In the genomic region with DNA sequence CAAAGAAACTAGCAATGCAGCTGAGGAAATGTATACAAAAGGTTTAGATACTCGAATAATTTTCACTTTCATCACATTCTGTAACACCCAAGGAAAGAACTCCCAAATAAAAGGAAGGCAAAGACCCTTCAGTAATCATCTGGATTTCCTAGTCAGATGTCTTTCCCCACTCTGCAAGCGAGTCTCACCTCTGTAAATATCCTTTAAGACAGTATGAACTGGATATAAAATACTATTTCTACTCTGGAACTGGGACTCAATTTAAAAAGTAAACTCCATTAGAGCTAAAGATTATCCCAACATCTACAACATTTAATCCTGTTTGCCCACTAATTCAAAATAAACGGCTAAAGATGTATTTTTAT, we compare ENCODE assay signal across 8 cellular contexts. TPM values are rescaled to one million over a fixed set of nuclear protein-coding genes. Genes with fewer than 3 reads are reported as not detected.
DNase-seq lines count a peak whose midpoint lies in the region; ATAC-seq and TF ChIP-seq lines count a peak whose summit lies in the region.

No MANE protein-coding gene starts in this region.

- CTCF ChIA-PET in MCF 10A (lab: Yijun Ruan, JAX), result interaction anchor here (0.9 to 1.0 kb wide), 2 partner anchors 31 to 62 kb away, joined by 3 read pairs; no protein-coding TSS in a partner anchor
- CTCF ChIA-PET in naive thymus-derived CD4-positive, alpha-beta T cell (lab: Charles Lee), result interaction anchor here (0.7 to 2.2 kb wide), 5 partner anchors 8 to 643 kb away, joined by 3 to 14 read pairs (median 3); partner anchors contain the start of gene PRDM15

- intact Hi-C loops in MCF 10A (cut with micrococcal nuclease), result no loop called here
- intact Hi-C loops in naive thymus-derived CD4-positive, alpha-beta T cell (cut with micrococcal nuclease), result loop anchor here (1.0 to 2.0 kb wide), 8 partner anchors 26 to 182 kb away; partner anchors contain the start of gene PRDM15 (in 2 of the 2)

- H3K27ac Mint-ChIP-seq in MCF 10A (ENCODE audit: low read depth, unreplicated experiment), result peak overlapping the region; percentile 85
- peak overlapping the region; percentile 94 to 100 (median 99) for H3K27ac Mint-ChIP-seq in naive thymus-derived CD4-positive, alpha-beta T cell

- H3K27ac ChIP-seq in naive thymus-derived CD4-positive, alpha-beta T cell (ENCODE audit: low read depth, low read length), result peak overlapping the region; percentile 91

- TF ChIP-seq CTCF in AG10803 (conservative IDR thresholded peaks at IDR 0.05; ENCODE audit: low read length) (no peak), MCF 10A (IDR thresholded peaks at IDR 0.05; ENCODE audit: unreplicated experiment) (no peak)

- ATAC-seq in HG03025 (IDR thresholded peaks at IDR 0.05; ENCODE audit: low FRiP score, unreplicated experiment), result peak; percentile 10
- peak; percentile 15 for ATAC-seq in naive thymus-derived CD4-positive, alpha-beta T cell
- no peak for ATAC-seq in GM21619 (IDR thresholded peaks at IDR 0.05; ENCODE audit: unreplicated experiment)
- no peak for ATAC-seq in GM18498 (IDR thresholded peaks at IDR 0.05; ENCODE audit: unreplicated experiment)

- peak overlapping the region; percentile 70 for H3K4me3 Mint-ChIP-seq in MCF 10A (ENCODE audit: unreplicated experiment)
- peak overlapping the region; percentile 88 to 99 (median 95) for H3K4me3 Mint-ChIP-seq in naive thymus-derived CD4-positive, alpha-beta T cell

- H3K36me3 ChIP-seq in naive thymus-derived CD4-positive, alpha-beta T cell (ENCODE audit: control insufficient read depth in 2 of 3, insufficient read depth in 3 of 3, low read length in 3 of 3), result no peaks in the 10 kb centered on the region

- H3K36me3 Mint-ChIP-seq in MCF 10A (ENCODE audit: insufficient read depth, unreplicated experiment), result peaks cover 10% of the 10 kb centered on the region
- H3K36me3 Mint-ChIP-seq in naive thymus-derived CD4-positive, alpha-beta T cell, result peaks cover 0 to 5% (median 0%) of the 10 kb centered on the region in 5 donors

- H3K9me3 Mint-ChIP-seq in MCF 10A (ENCODE audit: unreplicated experiment), result no peaks in the 10 kb centered on the region
- H3K9me3 Mint-ChIP-seq in naive thymus-derived CD4-positive, alpha-beta T cell, result peaks cover 0 to 1% (median 0%) of the 10 kb centered on the region in 11 donors

- POLR2A ChIA-PET in MCF 10A (lab: Yijun Ruan, JAX), result interaction anchor here (0.7 kb wide), 1 partner anchor 187 kb away, joined by 4 read pairs; no protein-coding TSS in a partner anchor
- POLR2A ChIA-PET in naive thymus-derived CD4-positive, alpha-beta T cell (lab: Charles Lee), result interaction anchor here (0.5 to 3.9 kb wide), 9 partner anchors 9 to 1047 kb away, joined by 3 to 36 read pairs (median 5); partner anchors contain the start of gene PKNOX1

- H3K27me3 ChIP-seq in naive thymus-derived CD4-positive, alpha-beta T cell (ENCODE audit: control insufficient read depth in 2 of 2, insufficient read depth in 2 of 2, low read length in 2 of 2), result no peaks in the 10 kb centered on the region

- H3K9me3 ChIP-seq in naive thymus-derived CD4-positive, alpha-beta T cell (ENCODE audit: control insufficient read depth in 2 of 3, low read length in 3 of 3), result no peaks in the 10 kb centered on the region

- peaks cover 35% of the 10 kb centered on the region for H3K4me1 Mint-ChIP-seq in MCF 10A (ENCODE audit: insufficient read depth, unreplicated experiment)
- H3K4me1 Mint-ChIP-seq in naive thymus-derived CD4-positive, alpha-beta T cell, result peaks cover 43 to 66% (median 58%) of the 10 kb centered on the region in 7 donors

- peaks cover 12 to 37% of the 10 kb centered on the region in 2 donors for H3K4me1 ChIP-seq in naive thymus-derived CD4-positive, alpha-beta T cell (ENCODE audit: control insufficient read depth in 2 of 2, insufficient read depth in 2 of 2, low read length in 2 of 2)

- H3K4me3 ChIP-seq in AG10803 (ENCODE audit: low read length), result peak overlapping the region; percentile 55
- peak overlapping the region; percentile 78 for H3K4me3 ChIP-seq in naive thymus-derived CD4-positive, alpha-beta T cell (ENCODE audit: low read length)

- BruUV-seq in MCF 10A (replicated peaks; lab: Mats Ljungman, UMichigan), result no TSS peak

- DNase-seq in AG10803 (ENCODE audit: low read depth), result no peak
- DNase-seq in MCF 10A (ENCODE audit: unreplicated experiment), result no peak
- no peak for DNase-seq in naive thymus-derived CD4-positive, alpha-beta T cell
- DNase-seq in AG08395 (ENCODE audit: low spot score), result no peak
- no peak for DNase-seq in stimulated activated CD4-positive, alpha-beta T cell treated with anti-CD3 and anti-CD28 coated beads, Interleukin-4, amount 100 ng/mL, for 24 hours

- no peaks in the 10 kb centered on the region for H3K27me3 Mint-ChIP-seq in MCF 10A (ENCODE audit: insufficient read depth, unreplicated experiment)
- no peaks in the 10 kb centered on the region for H3K27me3 Mint-ChIP-seq in naive thymus-derived CD4-positive, alpha-beta T cell

RNA-seq across cellular contexts. Expression of gene C2CD2, which starts 27.0 kb away (rescaled TPM):
- total RNA-seq in MCF 10A (2022), result 25.0 and 25.1 TPM in 2 replicates
- 10 to 100 TPM in 4 of 5 experiments, 1 to 10 TPM in 1; 7.1 to 14.8 (median 14.0) TPM for total RNA-seq in naive thymus-derived CD4-positive, alpha-beta T cell
- 1 to 10 TPM; 2.8 to 4.9 TPM for polyA plus RNA-seq in naive thymus-derived CD4-positive, alpha-beta T cell

RNA-seq across cellular contexts. Expression of gene PRDM15, which starts 47.6 kb away (rescaled TPM):
- total RNA-seq in MCF 10A (2022), result 5.2 and 5.7 TPM in 2 replicates
- 10 to 100 TPM in 4 of 5 experiments, 1 to 10 TPM in 1; 10.0 to 20.1 (median 15.9) TPM for total RNA-seq in naive thymus-derived CD4-positive, alpha-beta T cell
- polyA plus RNA-seq in naive thymus-derived CD4-positive, alpha-beta T cell, result 1 to 10 TPM; 1.3 to 2.0 TPM

Comparison
In these comparisons a context has a peak if more than half of its experiments do, and no peak if none do; other contexts are left out.
1. ATAC-seq: peak in HG03025 (single experiment) and naive thymus-derived CD4-positive, alpha-beta T cell (single experiment); none in GM21619 (single experiment) and GM18498 (single experiment).